Comparison of ENCODE assay signal across 8 cellular contexts in the genomic region with DNA sequence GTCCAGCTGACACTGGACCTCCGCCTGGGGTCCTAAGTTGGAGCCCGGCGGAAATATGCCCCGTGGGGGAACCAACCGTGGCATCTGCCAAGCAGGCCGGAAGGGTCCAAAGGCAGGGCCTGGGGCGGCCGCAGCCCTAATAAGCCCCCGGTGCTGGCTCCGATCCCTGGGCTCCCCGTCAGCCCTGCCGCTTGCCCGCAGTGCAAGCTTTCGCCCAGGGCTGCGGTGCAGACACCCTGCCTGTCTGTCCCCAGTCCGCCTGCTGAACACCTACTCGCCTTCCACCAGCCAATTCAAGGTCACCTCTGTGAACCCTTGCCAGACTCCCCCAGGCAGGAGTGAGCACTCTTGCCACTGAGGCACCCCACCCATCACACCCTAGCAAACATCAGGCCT. TPM values are rescaled to one million over a fixed set of nuclear protein-coding genes. Genes with fewer than 3 reads are reported as not detected.
DNase-seq lines count a peak whose midpoint lies in the region; ATAC-seq and TF ChIP-seq lines count a peak whose summit lies in the region.

No MANE protein-coding gene starts in this region.

- H3K4me1 ChIP-seq in HUES6 (ENCODE audit: control insufficient read depth, insufficient read depth, low read length) = peaks cover 2% of the 10 kb centered on the region; the same call in 1 of the 2 replicates
- H3K4me1 ChIP-seq in subcutaneous abdominal adipose tissue (ENCODE audit: control insufficient read depth in 5 of 5, insufficient read depth in 5 of 5, low read length in 5 of 5) = peaks cover 0 to 24% (median 12%) of the 10 kb centered on the region in 5 donors

- H3K9me3 ChIP-seq in HUES6 (ENCODE audit: control insufficient read depth, insufficient read depth, low read depth, low read length) = no peaks in the 10 kb centered on the region
- H3K9me3 ChIP-seq in subcutaneous abdominal adipose tissue (ENCODE audit: control insufficient read depth in 5 of 5, low read length in 5 of 5) = no peaks in the 10 kb centered on the region

- peak overlapping the region; percentile 80 for H3K9ac ChIP-seq in HUES6 (ENCODE audit: low read length)
- H3K9ac ChIP-seq in subcutaneous abdominal adipose tissue (ENCODE audit: low read length in 5 of 5) = peak overlapping the region in 4 of 5 donors; percentile 75 to 88 (median 79)

- peak overlapping the region; percentile 79 for H3K4me3 ChIP-seq in HUES6 (ENCODE audit: low read depth, low read length)
- peak overlapping the region; percentile 70 for H3K4me3 ChIP-seq in brain microvascular endothelial cell (ENCODE audit: low read depth, low read length)
- H3K4me3 ChIP-seq in subcutaneous abdominal adipose tissue (ENCODE audit: low read depth in 1 of 5, low read length in 5 of 5) = peak overlapping the region; percentile 82 to 89 (median 87)

- H3K27me3 ChIP-seq in HUES6 (ENCODE audit: control insufficient read depth, insufficient read depth, low read length) = peaks cover 5% of the 10 kb centered on the region; the same call in 1 of the 2 replicates
- no peaks in the 10 kb centered on the region for H3K27me3 ChIP-seq in brain microvascular endothelial cell (replicated peaks)
- H3K27me3 ChIP-seq in subcutaneous abdominal adipose tissue (ENCODE audit: control insufficient read depth in 5 of 5, insufficient read depth in 4 of 5, low read length in 5 of 5) = no peaks in the 10 kb centered on the region

- H3K27ac ChIP-seq in HUES6 (ENCODE audit: low read depth, low read length) = no peak overlapping the region
- H3K27ac ChIP-seq in brain microvascular endothelial cell = peak overlapping the region; percentile 80
- H3K27ac ChIP-seq in subcutaneous abdominal adipose tissue (ENCODE audit: low read depth, low read length) = peak overlapping the region; percentile 95

- no peak for TF ChIP-seq CTCF in brain microvascular endothelial cell (IDR thresholded peaks at IDR 0.05; ENCODE audit: low read depth, low read length, missing control alignments)

- H3K36me3 ChIP-seq in HUES6 (ENCODE audit: control insufficient read depth, insufficient read depth, low read length) = peaks cover 17% of the 10 kb centered on the region
- H3K36me3 ChIP-seq in brain microvascular endothelial cell (replicated peaks) = peaks cover 14% of the 10 kb centered on the region
- peaks cover 11 to 20% (median 14%) of the 10 kb centered on the region in 5 donors for H3K36me3 ChIP-seq in subcutaneous abdominal adipose tissue (ENCODE audit: control insufficient read depth in 5 of 5, insufficient read depth in 5 of 5, low read length in 5 of 5)

- peak; percentile 11 for ATAC-seq in left lobe of liver

- in situ Hi-C loops in brain microvascular endothelial cell (cut with HindIII; ENCODE audit: low pct_ligation_motif_present, low sequenced_read_pairs) = no loop called here

- DNase-seq in brain microvascular endothelial cell (no peak), left lobe of liver (ENCODE audit: low spot score) (no peak), NCI-H2227 (lab: John Stamatoyannopoulos, UW; ENCODE audit: unreplicated experiment) (no peak), KG1 (lab: John Stamatoyannopoulos, UW) (no peak)
- DNase-seq in stimulated activated CD8-positive, alpha-beta memory T cell treated with anti-CD3 and anti-CD28 coated beads, Interleukin-4, amount 100 ng/mL, for 48 hours = no peak
- DNase-seq in stimulated activated naive CD4-positive, alpha-beta T cell treated with Interleukin-2 at 50 U/mL for 16 hours (lab: John Stamatoyannopoulos, UW) = no peak

RNA-seq across cellular contexts. Expression of a gene that starts 0.5 kb away (rescaled TPM):
- total RNA-seq in left lobe of liver = 526 TPM

RNA-seq across cellular contexts. Expression of a gene that starts 31.2 kb away (rescaled TPM):
- 21.7 TPM for total RNA-seq in left lobe of liver
